10 cellular contexts compared by ENCODE assay signal in genomic region chr13:50888362-50888761, GRCh38. TPM values are rescaled to one million over a fixed set of nuclear protein-coding genes. Genes with fewer than 3 reads are reported as not detected.
"Had no signal": no experiment of that assay in that cellular context is flagged by ENCODE, and none has a peak within 500 bp of the region (broad histone marks: within the 10 kb centered on the region; RNA-seq: fewer than 3 reads in every experiment).

No MANE protein-coding gene starts in this region.

- DNase-seq: H9, IMR-90, KG1 had no signal

- H3K4me2 ChIP-seq: GM23338 had no signal

- H3K4me3 ChIP-seq: GM23338, K562 had no signal

- H2AFZ ChIP-seq: GM23338 had no signal

- H3K27ac Mint-ChIP-seq: GM23338, H9 had no signal

- H3K9me3 Mint-ChIP-seq: GM23338, H9 had no signal

- H3K4me3 Mint-ChIP-seq: GM23338, H9 had no signal

- ATAC-seq: GM23338, HCT116, K562 had no signal

- FAIRE-seq: H1, H54, HTR-8/SVneo, K562 had no signal

RNA-seq across cellular contexts. Expression of gene DLEU7, which starts 44.9 kb away (rescaled TPM):
- total RNA-seq: HT-29, IMR-90, K562 had no signal
